ENCODE assay signal across 8 cellular contexts in genomic region chr5:77029376-77029885, GRCh38. TPM values are rescaled to one million over a fixed set of nuclear protein-coding genes. Genes with fewer than 3 reads are reported as not detected.
DNase-seq lines count a peak whose midpoint lies in the region; ATAC-seq and TF ChIP-seq lines count a peak whose summit lies in the region.

No MANE protein-coding gene starts in this region.

- H3K4me1 ChIP-seq in SK-N-SH (ENCODE audit: control insufficient read depth in 1 of 2, insufficient read depth in 2 of 2, low read depth in 1 of 2, low read length in 1 of 2), result peaks cover 7 to 12% of the 10 kb centered on the region in 2 experiments; a peak in 3 of 4 replicates
- H3K4me1 ChIP-seq in hepatocyte (ENCODE audit: insufficient read depth), result peaks cover 16% of the 10 kb centered on the region

- no peak for ATAC-seq in SK-N-SH treated with all-trans-retinoic acid at 6 μM for 48 hours
- ATAC-seq in stimulated activated memory B cell treated with anti-CD40 and anti-IgM and Interleukin-4, amounts not matched to agents 10 μg/mL and 1 μg/mL and 100 μg/mL, for 72 hours, result no peak

- H3K4me3 Mint-ChIP-seq in stimulated activated memory B cell treated with anti-CD40 and anti-IgM and Interleukin-4, amounts not matched to agents 10 μg/mL and 1 μg/mL and 100 μg/mL, for 72 hours, result peak overlapping the region; percentile 94

- WGBS in SK-N-SH (ENCODE audit: low lambda C conversion rate), result 93% methylated on average over 2 of the region's 2 CpGs
- WGBS in hepatocyte (ENCODE audit: low lambda C conversion rate, missing lambda C conversion rate), result 98% methylated on average over 2 of the region's 2 CpGs

- 0 out of 2 replicates have a peak, but pooled peaks cover 7% of the 10 kb centered on the region for H3K9me3 ChIP-seq in SK-N-SH
- H3K9me3 ChIP-seq in hepatocyte (ENCODE audit: low read depth), result no peaks in the 10 kb centered on the region

- peaks cover 2 to 3% of the 10 kb centered on the region in 2 experiments for H3K36me3 ChIP-seq in SK-N-SH (replicated peaks in 1 of 2; ENCODE audit: control insufficient read depth in 1 of 2, insufficient read depth in 2 of 2, low read length in 1 of 2)
- no peaks in the 10 kb centered on the region for H3K36me3 ChIP-seq in hepatocyte (replicated peaks; ENCODE audit: insufficient read depth, low read depth)

- H4K20me1 ChIP-seq in SK-N-SH (ENCODE audit: insufficient read depth) (no peaks in the 10 kb centered on the region; the same call in 1 of the 2 replicates), hepatocyte (ENCODE audit: insufficient read depth, poor library complexity, severe bottlenecking) (no peaks in the 10 kb centered on the region)

- H3K4me1 Mint-ChIP-seq in stimulated activated memory B cell treated with anti-CD40 and anti-IgM and Interleukin-4, amounts not matched to agents 10 μg/mL and 1 μg/mL and 100 μg/mL, for 72 hours, result peaks cover 12% of the 10 kb centered on the region

- H3K27ac ChIP-seq in SK-N-SH (ENCODE audit: low read depth in 2 of 2, low read length in 1 of 2), result peak overlapping the region in 1 of 2 experiments; percentile 80; a peak in 2 of 4 replicates
- H3K27ac ChIP-seq in hepatocyte, result peak overlapping the region; percentile 97

- H3K9me2 ChIP-seq in SK-N-SH, result no peaks in the 10 kb centered on the region
- no peaks in the 10 kb centered on the region for H3K9me2 ChIP-seq in hepatocyte (replicated peaks; ENCODE audit: insufficient read depth)

- peaks cover 5% of the 10 kb centered on the region for H3K36me3 Mint-ChIP-seq in stimulated activated memory B cell treated with anti-CD40 and anti-IgM and Interleukin-4, amounts not matched to agents 10 μg/mL and 1 μg/mL and 100 μg/mL, for 72 hours

- H3K4me2 ChIP-seq in SK-N-SH, result peak overlapping the region; percentile 96
- peak overlapping the region; percentile 90 for H3K4me2 ChIP-seq in hepatocyte

- peak overlapping the region; percentile 82 to 99; a peak in 3 of 4 replicates for H3K4me3 ChIP-seq in SK-N-SH (ENCODE audit: low read depth in 2 of 2, low read length in 1 of 2)
- H3K4me3 ChIP-seq in WI38 (ENCODE audit: low read depth, low read length), result peak overlapping the region; percentile 91
- H3K4me3 ChIP-seq in hepatocyte, result no peak overlapping the region

- H3K27me3 ChIP-seq in SK-N-SH (ENCODE audit: insufficient read depth) (peaks cover 1% of the 10 kb centered on the region; the same call in 1 of the 2 replicates), hepatocyte (no peaks in the 10 kb centered on the region)

- H3K79me2 ChIP-seq in SK-N-SH (ENCODE audit: insufficient read depth), result peaks cover 27% of the 10 kb centered on the region
- peaks cover 29% of the 10 kb centered on the region for H3K79me2 ChIP-seq in hepatocyte

- no peaks in the 10 kb centered on the region for H3F3A ChIP-seq in SK-N-SH (replicated peaks; ENCODE audit: insufficient read depth)

- CTCF ChIA-PET in SK-N-SH (lab: Yijun Ruan, JAX), result interaction anchor here (1.1 kb wide), 1 partner anchor 12 kb away, joined by 4 read pairs; no protein-coding TSS in a partner anchor

- TF ChIP-seq CTCF in SK-N-SH (IDR thresholded peaks at IDR 0.05) (no peak), WI38 (IDR thresholded peaks at IDR 0.05; ENCODE audit: low read depth, low read length) (no peak), hepatocyte (IDR thresholded peaks at IDR 0.05; ENCODE audit: poor library complexity) (no peak)

- H2AFZ ChIP-seq in SK-N-SH (ENCODE audit: low read depth) (peak overlapping the region; percentile 95), hepatocyte (peak overlapping the region; percentile 95)

- no peak for DNase-seq in SK-N-SH
- DNase-seq in hepatocyte (ENCODE audit: low spot score), result no peak
- DNase-seq in central memory CD4-positive, alpha-beta T cell, result no peak
- DNase-seq in GM19240 (ENCODE audit: insufficient read length, low spot score), result no peak
- DNase-seq in DMS 273 treated with DMSO at 0.1 percent for 48 hours (lab: John Stamatoyannopoulos, UW), result no peak

- no peaks in the 10 kb centered on the region for H3K27me3 Mint-ChIP-seq in stimulated activated memory B cell treated with anti-CD40 and anti-IgM and Interleukin-4, amounts not matched to agents 10 μg/mL and 1 μg/mL and 100 μg/mL, for 72 hours

- no peak for TF ChIP-seq RAD21 in SK-N-SH (IDR thresholded peaks at IDR 0.05; ENCODE audit: low read length)

- peak overlapping the region; percentile 90 for H3K27ac Mint-ChIP-seq in stimulated activated memory B cell treated with anti-CD40 and anti-IgM and Interleukin-4, amounts not matched to agents 10 μg/mL and 1 μg/mL and 100 μg/mL, for 72 hours

- no peak overlapping the region for H3K9ac ChIP-seq in SK-N-SH

- peaks cover 8% of the 10 kb centered on the region for H3K9me3 Mint-ChIP-seq in stimulated activated memory B cell treated with anti-CD40 and anti-IgM and Interleukin-4, amounts not matched to agents 10 μg/mL and 1 μg/mL and 100 μg/mL, for 72 hours

- POLR2A ChIA-PET in SK-N-SH (lab: Yijun Ruan, JAX), result interaction anchor here (1.2 to 1.7 kb wide), 2 partner anchors 48 to 57 kb away, joined by 8 to 9 read pairs; partner anchors contain the start of gene ZBED3

- no peak for TF ChIP-seq EP300 in SK-N-SH (IDR thresholded peaks at IDR 0.05; ENCODE audit: borderline replicate concordance in 1 of 2, low read depth in 1 of 2, low read length in 1 of 2)

TF ChIP-seq in SK-N-SH, 30 proteins besides CTCF, POLR2A, EP300 and RAD21:
- no peak for TF ChIP-seq YY1 (IDR thresholded peaks at IDR 0.05; ENCODE audit: low read depth)
- no peak for TF ChIP-seq FOXM1 (IDR thresholded peaks at IDR 0.05; ENCODE audit: low read depth)
- no peak for TF ChIP-seq GATA2 (CRISPR knock-in tag; IDR thresholded peaks at IDR 0.05)
- no peak for TF ChIP-seq SIN3A (IDR thresholded peaks at IDR 0.05; ENCODE audit: borderline replicate concordance, low read depth, low read length)
- no peak for TF ChIP-seq NFIC (IDR thresholded peaks at IDR 0.05; ENCODE audit: borderline replicate concordance)
- no peak for TF ChIP-seq TCF12 (IDR thresholded peaks at IDR 0.05)
- TF ChIP-seq ZBTB33 (IDR thresholded peaks at IDR 0.05; ENCODE audit: borderline replicate concordance, low read depth), result no peak
- TF ChIP-seq POLR2AphosphoS5 (IDR thresholded peaks at IDR 0.05; ENCODE audit: low read depth, low read length), result no peak
TF ChIP-seq in SK-N-SH: peak in this region for 0.

TF ChIP-seq in SK-N-SH treated with all-trans-retinoic acid at 6 μM for 48 hours, 23 proteins besides CTCF, POLR2A, EP300 and RAD21 (continues in another document):
- TF ChIP-seq ZC3H10 (CRISPR knock-in tag; IDR thresholded peaks at IDR 0.05) (no peak), TOX (CRISPR knock-in tag; IDR thresholded peaks at IDR 0.05; ENCODE audit: borderline replicate concordance) (no peak), POU6F1 (CRISPR knock-in tag; IDR thresholded peaks at IDR 0.05; ENCODE audit: borderline replicate concordance, low read depth) (no peak), PPARA (CRISPR knock-in tag; IDR thresholded peaks at IDR 0.05; ENCODE audit: borderline replicate concordance) (no peak), RARB (CRISPR knock-in tag; IDR thresholded peaks at IDR 0.05) (no peak), TSHZ2 (CRISPR knock-in tag; IDR thresholded peaks at IDR 0.05) (no peak), GLIS3 (CRISPR knock-in tag; IDR thresholded peaks at IDR 0.05) (no peak), ARNTL (CRISPR knock-in tag; IDR thresholded peaks at IDR 0.05; ENCODE audit: borderline replicate concordance, low read depth) (no peak)

RNA-seq across cellular contexts. Expression of gene AGGF1, which starts 0.8 kb away (rescaled TPM):
- 9.8 and 11.0 TPM in 2 replicates for polyA plus RNA-seq in SK-N-SH (2012; rRNA removed)
- polyA plus RNA-seq in SK-N-SH (2012; cell fraction: cytosol; rRNA removed), result 12.3 and 13.7 TPM in 2 replicates
- polyA plus RNA-seq in SK-N-SH (2012; cell fraction: nucleus; rRNA removed), result 10.6 and 12.2 TPM in 2 replicates
- 30.1 and 32.0 TPM in 2 replicates for total RNA-seq in hepatocyte
- polyA plus RNA-seq in hepatocyte, result 17.3 and 22.1 TPM in 2 replicates

RNA-seq across cellular contexts. Expression of gene ZBED3, which starts 57.7 kb away (rescaled TPM):
- polyA plus RNA-seq in SK-N-SH (2012; rRNA removed) (5.8 TPM in 2 replicates), hepatocyte (27.2 and 29.8 TPM in 2 replicates)
- polyA plus RNA-seq in SK-N-SH (2012; cell fraction: cytosol; rRNA removed), result 4.8 and 5.1 TPM in 2 replicates
- 4.3 and 5.1 TPM in 2 replicates for polyA plus RNA-seq in SK-N-SH (2012; cell fraction: nucleus; rRNA removed)
- 6.0 and 6.2 TPM in 2 replicates for total RNA-seq in hepatocyte
